In genomic region chr2:156580501-156580900, GRCh38 we compare ENCODE assay signal across 25 cellular contexts.
"Had no signal": no experiment of that assay in that cellular context is flagged by ENCODE, and none has a peak within 500 bp of the region (broad histone marks: within the 10 kb centered on the region; RNA-seq: fewer than 3 reads in every experiment).

No MANE protein-coding gene starts in this region.

- FAIRE-seq: astrocyte had no signal

- H3K4me1 ChIP-seq: adrenal gland, breast epithelium, esophagus muscularis mucosa, heart right ventricle, left ventricle myocardium inferior, parathyroid adenoma, sigmoid colon, testis had no signal

- H3K9me3 Mint-ChIP-seq: activated B cell treated with CpG ODN at 0.5 μM for 24 hours; activated T-cell treated with anti-CD3 and anti-CD28 coated beads, Interleukin-2, amount 50 U/mL, for 4 hours; naive B cell; stimulated activated memory B cell treated with anti-CD40 and anti-IgM and Interleukin-4, amounts not matched to agents 10 μg/mL and 1 μg/mL and 100 μg/mL, for 72 hours; type B pancreatic cell had no signal

- H3K9ac ChIP-seq: parathyroid adenoma had no signal

- H3K27ac Mint-ChIP-seq: activated B cell treated with CpG ODN at 0.5 μM for 24 hours; naive B cell; stimulated activated memory B cell treated with anti-CD40 and anti-IgM and Interleukin-4, amounts not matched to agents 10 μg/mL and 1 μg/mL and 100 μg/mL, for 72 hours; type B pancreatic cell had no signal

- H3K27ac ChIP-seq: adrenal gland, breast epithelium, esophagus muscularis mucosa, heart right ventricle, left ventricle myocardium inferior, neutrophil, parathyroid adenoma, sigmoid colon, testis had no signal

- H3K4me3 Mint-ChIP-seq: activated B cell treated with CpG ODN at 0.5 μM for 24 hours; activated T-cell treated with anti-CD3 and anti-CD28 coated beads, Interleukin-2, amount 50 U/mL, for 4 hours; naive B cell; stimulated activated memory B cell treated with anti-CD40 and anti-IgM and Interleukin-4, amounts not matched to agents 10 μg/mL and 1 μg/mL and 100 μg/mL, for 72 hours; type B pancreatic cell had no signal

- H3K9me3 ChIP-seq: adrenal gland, breast epithelium, esophagus muscularis mucosa, heart right ventricle, left ventricle myocardium inferior, neutrophil, sigmoid colon, testis had no signal

- H3K36me3 Mint-ChIP-seq: naive B cell had no signal

- H3K27me3 Mint-ChIP-seq: activated B cell treated with CpG ODN at 0.5 μM for 24 hours; naive B cell; stimulated activated memory B cell treated with anti-CD40 and anti-IgM and Interleukin-4, amounts not matched to agents 10 μg/mL and 1 μg/mL and 100 μg/mL, for 72 hours; type B pancreatic cell had no signal

- H3K79me2 ChIP-seq: parathyroid adenoma had no signal

- DNase-seq: activated B cell treated with CpG ODN at 0.5 μM for 24 hours; activated CD4-positive, alpha-beta T cell treated with anti-CD3 and anti-CD28 coated beads for 4 hours; activated CD8-positive, alpha-beta memory T cell treated with anti-CD3 and anti-CD28 coated beads, Interleukin-2, amount 50 U/mL, for 4 hours; activated effector memory CD4-positive, alpha-beta T cell treated with Interleukin-2 at 50 U/mL for 16 hours; activated naive CD4-positive, alpha-beta T cell treated with anti-CD3 and anti-CD28 coated beads, Interleukin-2, amount 50 U/mL, for 16 hours; activated T-cell treated with anti-CD3 and anti-CD28 coated beads, Interleukin-2, amount 50 U/mL, for 4 hours; adrenal gland; cerebellar nuclear complex; cortex of kidney; effector CD8-positive, alpha-beta T cell; heart right ventricle; kidney glomerular epithelial cell; left ventricle myocardium inferior; naive B cell; sigmoid colon; stimulated activated CD4-positive, alpha-beta T cell treated with anti-CD3 and anti-CD28 coated beads, Interleukin-4, amount 100 ng/mL, for 4 hours; T-helper 9 cell; testis had no signal

- H3K27me3 ChIP-seq: adrenal gland, breast epithelium, esophagus muscularis mucosa, heart right ventricle, neutrophil, sigmoid colon, testis had no signal

- H3K4me1 Mint-ChIP-seq: activated B cell treated with CpG ODN at 0.5 μM for 24 hours; naive B cell; stimulated activated memory B cell treated with anti-CD40 and anti-IgM and Interleukin-4, amounts not matched to agents 10 μg/mL and 1 μg/mL and 100 μg/mL, for 72 hours had no signal

- H3K4me3 ChIP-seq: adrenal gland, breast epithelium, esophagus muscularis mucosa, heart right ventricle, left ventricle myocardium inferior, sigmoid colon, testis had no signal

- ATAC-seq: activated T-cell treated with anti-CD3 and anti-CD28 coated beads, Interleukin-2, amount 50 U/mL, for 4 hours; heart right ventricle; stimulated activated memory B cell treated with anti-CD40 and anti-IgM and Interleukin-4, amounts not matched to agents 10 μg/mL and 1 μg/mL and 100 μg/mL, for 72 hours had no signal

- H2AFZ ChIP-seq: parathyroid adenoma had no signal

- H3K36me3 ChIP-seq: adrenal gland, breast epithelium had no signal
